In genomic region chr5:160843240-160843639, GRCh38 we compare ENCODE assay signal across 8 cellular contexts. TPM values are rescaled to one million over a fixed set of nuclear protein-coding genes. Genes with fewer than 3 reads are reported as not detected.
DNase-seq lines count a peak whose midpoint lies in the region; ATAC-seq and TF ChIP-seq lines count a peak whose summit lies in the region.
"Had no signal": no experiment of that assay in that cellular context is flagged by ENCODE, and none has a peak within 500 bp of the region (broad histone marks: within the 10 kb centered on the region; RNA-seq: fewer than 3 reads in every experiment).

No MANE protein-coding gene starts in this region.

- CTCF ChIA-PET in WTC11 (lab: Charles Lee): no interaction called here

- POLR2A ChIA-PET in WTC11 (lab: Charles Lee): interaction anchor here (1.2 kb wide), 1 partner anchor 160 kb away, joined by 5 read pairs; no protein-coding TSS in a partner anchor

- H3K36me3 Mint-ChIP-seq in WTC11: no peaks in the 10 kb centered on the region

- H3K27ac Mint-ChIP-seq in WTC11: no peak overlapping the region
- H3K27ac Mint-ChIP-seq: activated CD8-positive, alpha-beta T cell treated with anti-CD3 and anti-CD28 coated beads, Interleukin-2, amount 10 ng/mL, durations not matched to agents 7 days and 5 days had no signal

- no peaks in the 10 kb centered on the region for H3K9me3 Mint-ChIP-seq in WTC11

- no peak for TF ChIP-seq CTCF in WTC11 (IDR thresholded peaks at IDR 0.05)

- H3K4me3 Mint-ChIP-seq in WTC11: no peak overlapping the region
- H3K4me3 Mint-ChIP-seq: activated CD8-positive, alpha-beta T cell treated with anti-CD3 and anti-CD28 coated beads, Interleukin-2, amount 10 ng/mL, durations not matched to agents 7 days and 5 days had no signal

- DNase-seq in kidney tubule cell (ENCODE audit: low spot score) (peak; percentile 84), posterior cingulate gyrus (no peak), WTC11 (ENCODE audit: low spot score) (no peak)
- DNase-seq in stimulated activated CD4-positive, alpha-beta T cell treated with anti-CD3 and anti-CD28 coated beads, Interleukin-12 subunit alpha, Interleukin-12 subunit beta, amount 100 ng/mL, for 4 hours: no peak
- DNase-seq: activated CD8-positive, alpha-beta T cell treated with anti-CD3 and anti-CD28 coated beads, Interleukin-2, amount 10 ng/mL, durations not matched to agents 7 days and 5 days had no signal

- peak; percentile 99 for ATAC-seq in GM18870 (IDR thresholded peaks at IDR 0.05; ENCODE audit: unreplicated experiment)
- ATAC-seq in GM21723 (IDR thresholded peaks at IDR 0.05; ENCODE audit: unreplicated experiment): peak; percentile 92
- peak; percentile 95 for ATAC-seq in HG03469 (IDR thresholded peaks at IDR 0.05; ENCODE audit: unreplicated experiment)
- ATAC-seq in WTC11: no peak
- ATAC-seq: activated CD8-positive, alpha-beta T cell treated with anti-CD3 and anti-CD28 coated beads, Interleukin-2, amount 10 ng/mL, durations not matched to agents 7 days and 5 days had no signal

- no peaks in the 10 kb centered on the region for H3K4me1 Mint-ChIP-seq in WTC11

- no peaks in the 10 kb centered on the region for H3K27me3 Mint-ChIP-seq in WTC11 (ENCODE audit: low read depth)

- intact Hi-C loops in posterior cingulate gyrus (cut with DNase I): no loop called here

TF ChIP-seq in WTC11, 78 proteins besides CTCF, POLR2A, EP300 and RAD21:
- TF ChIP-seq NFYB (CRISPR knock-in tag; conservative IDR thresholded peaks at IDR 0.05; ENCODE audit: low read depth) (no peak), ZNF138 (CRISPR knock-in tag; conservative IDR thresholded peaks at IDR 0.05) (no peak), ZNF219 (CRISPR knock-in tag; IDR thresholded peaks at IDR 0.05; ENCODE audit: borderline replicate concordance) (no peak), IRF2 (CRISPR knock-in tag; IDR thresholded peaks at IDR 0.05; ENCODE audit: borderline replicate concordance, low read depth) (no peak), CREM (CRISPR knock-in tag; IDR thresholded peaks at IDR 0.05) (no peak), ZNF232 (CRISPR knock-in tag; IDR thresholded peaks at IDR 0.05) (no peak), ATF2 (CRISPR knock-in tag; IDR thresholded peaks at IDR 0.05; ENCODE audit: borderline replicate concordance, low read depth) (no peak)
- TF ChIP-seq, protein P1, sequence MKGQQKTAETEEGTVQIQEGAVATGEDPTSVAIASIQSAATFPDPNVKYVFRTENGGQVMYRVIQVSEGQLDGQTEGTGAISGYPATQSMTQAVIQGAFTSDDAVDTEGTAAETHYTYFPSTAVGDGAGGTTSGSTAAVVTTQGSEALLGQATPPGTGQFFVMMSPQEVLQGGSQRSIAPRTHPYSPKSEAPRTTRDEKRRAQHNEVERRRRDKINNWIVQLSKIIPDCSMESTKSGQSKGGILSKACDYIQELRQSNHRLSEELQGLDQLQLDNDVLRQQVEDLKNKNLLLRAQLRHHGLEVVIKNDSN (CRISPR knock-in tag; IDR thresholded peaks at IDR 0.05): no peak
- TF ChIP-seq, protein P2, sequence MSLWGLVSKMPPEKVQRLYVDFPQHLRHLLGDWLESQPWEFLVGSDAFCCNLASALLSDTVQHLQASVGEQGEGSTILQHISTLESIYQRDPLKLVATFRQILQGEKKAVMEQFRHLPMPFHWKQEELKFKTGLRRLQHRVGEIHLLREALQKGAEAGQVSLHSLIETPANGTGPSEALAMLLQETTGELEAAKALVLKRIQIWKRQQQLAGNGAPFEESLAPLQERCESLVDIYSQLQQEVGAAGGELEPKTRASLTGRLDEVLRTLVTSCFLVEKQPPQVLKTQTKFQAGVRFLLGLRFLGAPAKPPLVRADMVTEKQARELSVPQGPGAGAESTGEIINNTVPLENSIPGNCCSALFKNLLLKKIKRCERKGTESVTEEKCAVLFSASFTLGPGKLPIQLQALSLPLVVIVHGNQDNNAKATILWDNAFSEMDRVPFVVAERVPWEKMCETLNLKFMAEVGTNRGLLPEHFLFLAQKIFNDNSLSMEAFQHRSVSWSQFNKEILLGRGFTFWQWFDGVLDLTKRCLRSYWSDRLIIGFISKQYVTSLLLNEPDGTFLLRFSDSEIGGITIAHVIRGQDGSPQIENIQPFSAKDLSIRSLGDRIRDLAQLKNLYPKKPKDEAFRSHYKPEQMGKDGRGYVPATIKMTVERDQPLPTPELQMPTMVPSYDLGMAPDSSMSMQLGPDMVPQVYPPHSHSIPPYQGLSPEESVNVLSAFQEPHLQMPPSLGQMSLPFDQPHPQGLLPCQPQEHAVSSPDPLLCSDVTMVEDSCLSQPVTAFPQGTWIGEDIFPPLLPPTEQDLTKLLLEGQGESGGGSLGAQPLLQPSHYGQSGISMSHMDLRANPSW (CRISPR knock-in tag; conservative IDR thresholded peaks at IDR 0.05; ENCODE audit: low read depth): no peak
- TF ChIP-seq, protein P3, sequence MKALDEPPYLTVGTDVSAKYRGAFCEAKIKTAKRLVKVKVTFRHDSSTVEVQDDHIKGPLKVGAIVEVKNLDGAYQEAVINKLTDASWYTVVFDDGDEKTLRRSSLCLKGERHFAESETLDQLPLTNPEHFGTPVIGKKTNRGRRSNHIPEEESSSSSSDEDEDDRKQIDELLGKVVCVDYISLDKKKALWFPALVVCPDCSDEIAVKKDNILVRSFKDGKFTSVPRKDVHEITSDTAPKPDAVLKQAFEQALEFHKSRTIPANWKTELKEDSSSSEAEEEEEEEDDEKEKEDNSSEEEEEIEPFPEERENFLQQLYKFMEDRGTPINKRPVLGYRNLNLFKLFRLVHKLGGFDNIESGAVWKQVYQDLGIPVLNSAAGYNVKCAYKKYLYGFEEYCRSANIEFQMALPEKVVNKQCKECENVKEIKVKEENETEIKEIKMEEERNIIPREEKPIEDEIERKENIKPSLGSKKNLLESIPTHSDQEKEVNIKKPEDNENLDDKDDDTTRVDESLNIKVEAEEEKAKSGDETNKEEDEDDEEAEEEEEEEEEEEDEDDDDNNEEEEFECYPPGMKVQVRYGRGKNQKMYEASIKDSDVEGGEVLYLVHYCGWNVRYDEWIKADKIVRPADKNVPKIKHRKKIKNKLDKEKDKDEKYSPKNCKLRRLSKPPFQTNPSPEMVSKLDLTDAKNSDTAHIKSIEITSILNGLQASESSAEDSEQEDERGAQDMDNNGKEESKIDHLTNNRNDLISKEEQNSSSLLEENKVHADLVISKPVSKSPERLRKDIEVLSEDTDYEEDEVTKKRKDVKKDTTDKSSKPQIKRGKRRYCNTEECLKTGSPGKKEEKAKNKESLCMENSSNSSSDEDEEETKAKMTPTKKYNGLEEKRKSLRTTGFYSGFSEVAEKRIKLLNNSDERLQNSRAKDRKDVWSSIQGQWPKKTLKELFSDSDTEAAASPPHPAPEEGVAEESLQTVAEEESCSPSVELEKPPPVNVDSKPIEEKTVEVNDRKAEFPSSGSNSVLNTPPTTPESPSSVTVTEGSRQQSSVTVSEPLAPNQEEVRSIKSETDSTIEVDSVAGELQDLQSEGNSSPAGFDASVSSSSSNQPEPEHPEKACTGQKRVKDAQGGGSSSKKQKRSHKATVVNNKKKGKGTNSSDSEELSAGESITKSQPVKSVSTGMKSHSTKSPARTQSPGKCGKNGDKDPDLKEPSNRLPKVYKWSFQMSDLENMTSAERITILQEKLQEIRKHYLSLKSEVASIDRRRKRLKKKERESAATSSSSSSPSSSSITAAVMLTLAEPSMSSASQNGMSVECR (CRISPR knock-in tag; IDR thresholded peaks at IDR 0.05; ENCODE audit: borderline replicate concordance): no peak
- TF ChIP-seq, protein P4, sequence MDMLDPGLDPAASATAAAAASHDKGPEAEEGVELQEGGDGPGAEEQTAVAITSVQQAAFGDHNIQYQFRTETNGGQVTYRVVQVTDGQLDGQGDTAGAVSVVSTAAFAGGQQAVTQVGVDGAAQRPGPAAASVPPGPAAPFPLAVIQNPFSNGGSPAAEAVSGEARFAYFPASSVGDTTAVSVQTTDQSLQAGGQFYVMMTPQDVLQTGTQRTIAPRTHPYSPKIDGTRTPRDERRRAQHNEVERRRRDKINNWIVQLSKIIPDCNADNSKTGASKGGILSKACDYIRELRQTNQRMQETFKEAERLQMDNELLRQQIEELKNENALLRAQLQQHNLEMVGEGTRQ (CRISPR knock-in tag; IDR thresholded peaks at IDR 0.05): no peak
TF ChIP-seq in WTC11: peak in this region for 0.

RNA-seq across cellular contexts. Expression of gene ATP10B, which starts 8.8 kb away (rescaled TPM):
- 0.11 TPM in 3 replicates for total RNA-seq in WTC11 (2021)
- total RNA-seq: activated CD8-positive, alpha-beta T cell treated with anti-CD3 and anti-CD28 coated beads, Interleukin-2, amount 10 ng/mL, durations not matched to agents 7 days and 5 days had no signal
